ENCODE assay signal across 11 cellular contexts in the genomic region with DNA sequence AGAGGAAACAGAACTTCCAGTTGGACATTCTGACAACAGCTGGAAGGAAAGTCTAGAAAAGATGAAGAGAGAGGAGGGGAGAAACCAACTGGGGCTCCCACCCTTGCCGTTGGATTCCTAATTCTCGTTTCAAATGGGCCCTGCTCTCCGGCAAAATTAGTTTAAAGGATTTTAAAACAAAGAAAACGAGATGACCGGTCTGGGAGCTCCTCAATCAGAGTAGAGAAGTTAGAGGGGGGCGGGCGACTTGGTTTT. TPM values are rescaled to one million over a fixed set of nuclear protein-coding genes. Genes with fewer than 3 reads are reported as not detected.
DNase-seq lines count a peak whose midpoint lies in the region; ATAC-seq and TF ChIP-seq lines count a peak whose summit lies in the region.
"Had no signal": no experiment of that assay in that cellular context is flagged by ENCODE, and none has a peak within 500 bp of the region (broad histone marks: within the 10 kb centered on the region; RNA-seq: fewer than 3 reads in every experiment).

No MANE protein-coding gene starts in this region.

- H3K9me3 ChIP-seq in T-helper 17 cell (ENCODE audit: control insufficient read depth, low read length, poor library complexity, severe bottlenecking) (no peaks in the 10 kb centered on the region), skeletal muscle tissue (ENCODE audit: control insufficient read depth in 3 of 3, low read length in 3 of 3) (no peaks in the 10 kb centered on the region)
- H3K9me3 ChIP-seq: MG63 had no signal

- H3K9ac ChIP-seq in skeletal muscle tissue (ENCODE audit: low read depth in 1 of 3, low read length in 3 of 3), result no peak overlapping the region

- H3K4me1 ChIP-seq in skeletal muscle tissue (ENCODE audit: control insufficient read depth in 3 of 3, insufficient read depth in 3 of 3, low read length in 3 of 3), result peaks cover 24 to 47% (median 30%) of the 10 kb centered on the region in 3 donors

- peak overlapping the region in 2 of 3 donors; percentile 70 to 76 for H3K4me3 ChIP-seq in skeletal muscle tissue (ENCODE audit: low read length in 3 of 3)

- TF ChIP-seq CTCF in glutamatergic neuron (IDR thresholded peaks at IDR 0.05; ENCODE audit: partially characterized antibody, unreplicated experiment), result no peak

- H3K27ac Mint-ChIP-seq in T-helper 17 cell (no peak overlapping the region), glutamatergic neuron (ENCODE audit: unreplicated experiment) (no peak overlapping the region)

- peak overlapping the region; percentile 41 for H3K4me3 Mint-ChIP-seq in activated T-cell treated with anti-CD3 and anti-CD28 coated beads, Interleukin-2, amount 50 U/mL, for 4 hours
- H3K4me3 Mint-ChIP-seq in T-helper 17 cell, result peak overlapping the region; percentile 87
- H3K4me3 Mint-ChIP-seq in glutamatergic neuron (ENCODE audit: unreplicated experiment), result peak overlapping the region; percentile 80

- no peaks in the 10 kb centered on the region for H3K9me3 Mint-ChIP-seq in activated T-cell treated with anti-CD3 and anti-CD28 coated beads, Interleukin-2, amount 50 U/mL, for 4 hours
- peaks cover 12% of the 10 kb centered on the region for H3K9me3 Mint-ChIP-seq in glutamatergic neuron (ENCODE audit: unreplicated experiment)

- DNase-seq in activated T-cell treated with anti-CD3 and anti-CD28 coated beads, Interleukin-2, amount 50 U/mL, for 4 hours, result no peak
- DNase-seq in activated T-cell treated with anti-CD3 and anti-CD28 coated beads, Interleukin-2, amount 50 U/mL, for 48 hours, result no peak
- DNase-seq in T-helper 17 cell (no peak), glutamatergic neuron (no peak), occipital lobe (lab: John Stamatoyannopoulos, UW) (no peak), DMS153 treated with DMSO at 0.1 percent for 48 hours (lab: John Stamatoyannopoulos, UW; ENCODE audit: unreplicated experiment) (no peak)
- DNase-seq: MG63 had no signal

- no peaks in the 10 kb centered on the region for H3K36me3 ChIP-seq in skeletal muscle tissue (ENCODE audit: control insufficient read depth in 3 of 3, insufficient read depth in 3 of 3, low read length in 3 of 3)
- H3K36me3 ChIP-seq: MG63 had no signal

- H3K4me1 Mint-ChIP-seq in activated T-cell treated with anti-CD3 and anti-CD28 coated beads, Interleukin-2, amount 50 U/mL, for 4 hours (ENCODE audit: low read depth), result peaks cover 20% of the 10 kb centered on the region
- H3K4me1 Mint-ChIP-seq in T-helper 17 cell, result peaks cover 27% of the 10 kb centered on the region
- H3K4me1 Mint-ChIP-seq in glutamatergic neuron (ENCODE audit: low read depth, unreplicated experiment), result no peaks in the 10 kb centered on the region

- H3K36me3 Mint-ChIP-seq in activated T-cell treated with anti-CD3 and anti-CD28 coated beads, Interleukin-2, amount 50 U/mL, for 4 hours (ENCODE audit: insufficient read depth), result no peaks in the 10 kb centered on the region
- H3K36me3 Mint-ChIP-seq in T-helper 17 cell (ENCODE audit: low read depth) (peaks cover 6% of the 10 kb centered on the region), glutamatergic neuron (ENCODE audit: unreplicated experiment) (no peaks in the 10 kb centered on the region)

- H3K27me3 ChIP-seq in skeletal muscle tissue (ENCODE audit: control insufficient read depth in 3 of 3, insufficient read depth in 3 of 3, low read length in 3 of 3), result peaks cover 84 to 92% (median 90%) of the 10 kb centered on the region in 3 donors

- ATAC-seq in activated T-cell treated with anti-CD3 and anti-CD28 coated beads, Interleukin-2, amount 50 U/mL, for 4 hours, result no peak
- ATAC-seq in T-helper 17 cell, result no peak
- ATAC-seq in HG03097 (IDR thresholded peaks at IDR 0.05; ENCODE audit: low FRiP score, unreplicated experiment), result no peak
- ATAC-seq: esophagus mucosa had no signal

- H3K27me3 Mint-ChIP-seq in activated T-cell treated with anti-CD3 and anti-CD28 coated beads, Interleukin-2, amount 50 U/mL, for 4 hours (ENCODE audit: low read depth), result peaks cover 77% of the 10 kb centered on the region
- H3K27me3 Mint-ChIP-seq in T-helper 17 cell (peaks cover 70% of the 10 kb centered on the region), glutamatergic neuron (ENCODE audit: unreplicated experiment) (peaks cover 54% of the 10 kb centered on the region)

- H3K27ac ChIP-seq in skeletal muscle tissue (ENCODE audit: low read depth, low read length), result no peak overlapping the region

RNA-seq across cellular contexts. Expression of a gene that starts 1.5 kb away (rescaled TPM):
- not detected for total RNA-seq in activated T-cell treated with anti-CD3 and anti-CD28 coated beads, Interleukin-2, amount 50 U/mL, for 4 hours
- total RNA-seq in T-helper 17 cell, result not detected
- total RNA-seq in glutamatergic neuron (ENCODE audit: unreplicated experiment), result 0.20 TPM
- total RNA-seq in skeletal muscle tissue, result under 0.01 TPM
- not detected for total RNA-seq in occipital lobe
- total RNA-seq: esophagus mucosa, temporal lobe had no signal
